Comparison of ENCODE assay signal across 8 cellular contexts in genomic region chr3:48504051-48504946, GRCh38. TPM values are rescaled to one million over a fixed set of nuclear protein-coding genes. Genes with fewer than 3 reads are reported as not detected.
A peak's percentile ranks its signal among the peaks of the same experiment; 100 is the strongest.
DNase-seq lines count a peak whose midpoint lies in the region; ATAC-seq, FAIRE-seq and TF ChIP-seq lines count a peak whose summit lies in the region.

Gene SHISA5 (minus strand): TSS chr3:48504174. CDS start chr3:48504094, 80 bp downstream.

- H3K4me2 ChIP-seq in K562 (ENCODE audit: insufficient read depth, low read length), result peak within 1 kb of the TSS; percentile 57

- intact Hi-C loops in CD4-positive, alpha-beta memory T cell (cut with micrococcal nuclease), result no loop called here
- intact Hi-C loops in K562 (cut with micrococcal nuclease), result loop anchor here (10.0 kb wide), 1 partner anchor 99 kb away; no protein-coding TSS in a partner anchor

- peak within 1 kb of the TSS; percentile 53 for H2AFZ ChIP-seq in K562 (ENCODE audit: low read depth, low read length)

- POLR2A ChIA-PET in CD4-positive, alpha-beta memory T cell (lab: Charles Lee; ENCODE audit: partially characterized antibody), result interaction anchor here (0.7 to 4.2 kb wide), 10 partner anchors 25 to 80 kb away, joined by 3 to 47 read pairs (median 6); partner anchors contain the start of genes CCDC51 and TMA7
- POLR2A ChIA-PET in K562 (lab: Yijun Ruan, JAX), result interaction anchor here (0.5 to 1.0 kb wide), 2 partner anchors 32 to 177 kb away, joined by 3 to 4 read pairs; no protein-coding TSS in a partner anchor

- CTCF ChIA-PET in CD4-positive, alpha-beta memory T cell (lab: Charles Lee; ENCODE audit: partially characterized antibody), result interaction anchor here (1.0 to 11.1 kb wide), 5 partner anchors 38 to 103 kb away, joined by 6 to 215 read pairs (median 7); partner anchors contain the start of gene PFKFB4
- CTCF ChIA-PET in K562 (lab: Yijun Ruan, JAX; ENCODE audit: low intra/inter-chr PET ratio), result no interaction called here

- H3K9me3 Mint-ChIP-seq in CD4-positive, alpha-beta memory T cell, result no peaks in the 10 kb centered on the region
- H3K9me3 Mint-ChIP-seq in T-helper 2 cell treated with Interferon-gamma antibody and Interleukin-4, amounts not matched to agents 5 μg/mL and 100 μg/mL, for 36 hours, result no peaks in the 10 kb centered on the region

- BruUV-seq in K562 (replicated peaks; lab: Mats Ljungman, UMichigan), result no TSS peak

- DNase-seq in CD4-positive, alpha-beta memory T cell, result peak; percentile 44 to 57 (median 51)
- DNase-seq in T-helper 2 cell treated with Interferon-gamma antibody and Interleukin-4, amounts not matched to agents 5 μg/mL and 100 μg/mL, for 36 hours (ENCODE audit: low spot score), result peak; percentile 52
- DNase-seq in K562 (ENCODE audit: extremely low read depth in 1 of 4, low spot score in 3 of 4) (peak; percentile 55 to 77 (median 68)), hippocampal formation (lab: John Stamatoyannopoulos, UW) (peak; percentile 37 to 46), retina (peak; percentile 68), COR-L47 (lab: John Stamatoyannopoulos, UW) (no peak)

- H3K9me3 ChIP-seq in CD4-positive, alpha-beta memory T cell (ENCODE audit: control insufficient read depth in 1 of 2, low read length in 2 of 2), result no peaks in the 10 kb centered on the region
- no peaks in the 10 kb centered on the region for H3K9me3 ChIP-seq in K562 (replicated peaks; ENCODE audit: control insufficient read depth, insufficient read depth, low read depth, low read length)

- peak within 1 kb of the TSS; percentile 65 to 90 (median 83) for H3K27ac Mint-ChIP-seq in CD4-positive, alpha-beta memory T cell
- peak within 1 kb of the TSS; percentile 59 for H3K27ac Mint-ChIP-seq in T-helper 2 cell treated with Interferon-gamma antibody and Interleukin-4, amounts not matched to agents 5 μg/mL and 100 μg/mL, for 36 hours

- H3K79me2 ChIP-seq in K562 (ENCODE audit: control insufficient read depth, insufficient read depth, low read length), result no peaks in the 10 kb centered on the region

- no peaks in the 10 kb centered on the region for H3K36me3 ChIP-seq in CD4-positive, alpha-beta memory T cell (ENCODE audit: insufficient read depth, low read length)
- no peaks in the 10 kb centered on the region for H3K36me3 ChIP-seq in K562 (ENCODE audit: control insufficient read depth, insufficient read depth, low read length)

- in situ Hi-C loops in K562 (cut with MboI), result no loop called here

- no peaks in the 10 kb centered on the region for H3K27me3 ChIP-seq in CD4-positive, alpha-beta memory T cell (ENCODE audit: insufficient read depth, low read length)
- H3K27me3 ChIP-seq in K562 (ENCODE audit: control insufficient read depth in 2 of 2, insufficient read depth in 2 of 2, low read length in 2 of 2), result no peaks in the 10 kb centered on the region

- no peaks in the 10 kb centered on the region for H4K20me1 ChIP-seq in K562 (replicated peaks; ENCODE audit: control insufficient read depth, insufficient read depth, low read length)

- H3K4me3 ChIP-seq in CD4-positive, alpha-beta memory T cell (ENCODE audit: low read length in 2 of 2), result peak within 1 kb of the TSS; percentile 39 to 68
- H3K4me3 ChIP-seq in K562, result peak within 1 kb of the TSS; percentile 43

- ATAC-seq in HG03066 (IDR thresholded peaks at IDR 0.05; ENCODE audit: low read depth, unreplicated experiment) (peak; percentile 61), K562 (peak; percentile 81), GM18520 (IDR thresholded peaks at IDR 0.05; ENCODE audit: unreplicated experiment) (no peak)

- peak within 1 kb of the TSS; percentile 45 to 93; a peak in 3 of 4 replicates for H3K9ac ChIP-seq in K562 (ENCODE audit: insufficient read depth in 1 of 2, low read depth in 2 of 2, low read length in 2 of 2)

- TF ChIP-seq POLR2A in K562 (conservative IDR thresholded peaks at IDR 0.05), result no peak

- WGBS in K562 (ENCODE audit: insufficient coverage, low coverage, missing lambda C conversion rate), result 23% methylated on average over 10 of the region's 66 CpGs

- peaks cover 69% of the 10 kb centered on the region for H3K4me1 ChIP-seq in CD4-positive, alpha-beta memory T cell (ENCODE audit: insufficient read depth, low read length)
- H3K4me1 ChIP-seq in K562 (replicated peaks in 1 of 2; ENCODE audit: control insufficient read depth in 2 of 2, insufficient read depth in 2 of 2, low read length in 2 of 2), result peaks cover 6 to 35% of the 10 kb centered on the region in 2 experiments; a peak in 4 of 5 replicates

- H3K9me1 ChIP-seq in K562 (ENCODE audit: control insufficient read depth, insufficient read depth, low read length), result no peaks in the 10 kb centered on the region

- no peak for TF ChIP-seq CTCF in K562 (IDR thresholded peaks at IDR 0.05 in 2 of 3, conservative IDR thresholded peaks at IDR 0.05 in 1 of 3; ENCODE audit: insufficient read depth in 2 of 3, low read depth in 1 of 3, low read length in 3 of 3)

- H3K27me3 Mint-ChIP-seq in CD4-positive, alpha-beta memory T cell, result no peaks in the 10 kb centered on the region
- no peaks in the 10 kb centered on the region for H3K27me3 Mint-ChIP-seq in T-helper 2 cell treated with Interferon-gamma antibody and Interleukin-4, amounts not matched to agents 5 μg/mL and 100 μg/mL, for 36 hours (ENCODE audit: low read depth)

- TF ChIP-seq RAD21 in K562 (CRISPR knock-in tag; conservative IDR thresholded peaks at IDR 0.05 in 1 of 2, IDR thresholded peaks at IDR 0.05 in 1 of 2), result no peak

- FAIRE-seq in K562 (lab: Jason Lieb, UNC), result no peak

- H3K27ac ChIP-seq in CD4-positive, alpha-beta memory T cell (ENCODE audit: low read depth, low read length), result peak within 1 kb of the TSS; percentile 56
- peak within 1 kb of the TSS; percentile 36; the same call in 1 of the 3 replicates for H3K27ac ChIP-seq in K562 (ENCODE audit: extremely low read depth, low read depth, low read length)

- H3K4me3 Mint-ChIP-seq in CD4-positive, alpha-beta memory T cell, result peak within 1 kb of the TSS; percentile 77 to 85 (median 84)
- peak within 1 kb of the TSS; percentile 81 for H3K4me3 Mint-ChIP-seq in T-helper 2 cell treated with Interferon-gamma antibody and Interleukin-4, amounts not matched to agents 5 μg/mL and 100 μg/mL, for 36 hours

- TF ChIP-seq EP300 in K562 (IDR thresholded peaks at IDR 0.05; ENCODE audit: low read length), result no peak

- H3K4me1 Mint-ChIP-seq in CD4-positive, alpha-beta memory T cell, result peaks cover 46 to 74% (median 61%) of the 10 kb centered on the region in 4 donors
- peaks cover 39% of the 10 kb centered on the region for H3K4me1 Mint-ChIP-seq in T-helper 2 cell treated with Interferon-gamma antibody and Interleukin-4, amounts not matched to agents 5 μg/mL and 100 μg/mL, for 36 hours (ENCODE audit: low read depth)

- H3K36me3 Mint-ChIP-seq in CD4-positive, alpha-beta memory T cell, result peaks cover 9 to 13% of the 10 kb centered on the region in 2 donors
- H3K36me3 Mint-ChIP-seq in T-helper 2 cell treated with Interferon-gamma antibody and Interleukin-4, amounts not matched to agents 5 μg/mL and 100 μg/mL, for 36 hours (ENCODE audit: low read depth), result peaks cover 6% of the 10 kb centered on the region

TF ChIP-seq in K562, 482 proteins besides CTCF, POLR2A, EP300 and RAD21 (continues in another document):
- TF ChIP-seq THRB (CRISPR knock-in tag; conservative IDR thresholded peaks at IDR 0.05) (no peak), CXXC5 (CRISPR knock-in tag; IDR thresholded peaks at IDR 0.05) (no peak), HNRNPK (IDR thresholded peaks at IDR 0.05; ENCODE audit: low read depth, low read length, poor library complexity, severe bottlenecking) (peak; percentile 33), ZNF232 (CRISPR knock-in tag; IDR thresholded peaks at IDR 0.05) (no peak), RNF2 (IDR thresholded peaks at IDR 0.05) (no peak)

RNA-seq across cellular contexts. Expression of gene SHISA5, which starts in this region (rescaled TPM):
- total RNA-seq in CD4-positive, alpha-beta memory T cell, result 100 to 1,000 TPM; 218 TPM
- polyA plus RNA-seq in CD4-positive, alpha-beta memory T cell, result 100 to 1,000 TPM; 434 to 470 TPM
- total RNA-seq in K562 (2011; cell fraction: chromatin; rRNA removed; ENCODE audit: low replicate concordance), result 19.3 and 51.6 TPM in 2 replicates
- 59.0 and 75.2 TPM in 2 replicates for total RNA-seq in K562 (2011; cell fraction: nucleolus; rRNA removed)
- 67.4 and 91.0 TPM in 2 replicates for total RNA-seq in K562 (2011; cell fraction: nucleoplasm; rRNA removed)
- total RNA-seq in K562 (2014; rRNA removed) (58.8 and 85.0 TPM in 2 replicates), K562 (2014; rRNA removed; fragmentation: Illumina TruSeq; extraction: Trizol) (29.4 and 33.9 TPM in 2 replicates), K562 (2015; rRNA removed; fragmentation: Illumina TruSeq; extraction: Trizol) (49.8 and 50.3 TPM in 2 replicates), K562 (2021) (85.8 and 88.2 TPM in 2 replicates)
- polyA plus RNA-seq in K562 (2011; rRNA removed) (56.1 and 69.6 TPM in 2 replicates), K562 (2014; fragmentation: Illumina TruSeq; extraction: Trizol) (62.2 and 92.3 TPM in 2 replicates), K562 (2014; fragmentation: Nextera tagmentation; extraction: Ambion mirVana) (10 to 100 TPM in 1 of 2 experiments, 1 to 10 TPM in 1; 8.4 to 11.4 TPM), K562 (2014; rRNA removed) (56.5 and 68.2 TPM in 2 replicates)
- 99.2 and 188 TPM in 2 replicates for polyA plus RNA-seq in K562 (2011; cell fraction: cytosol; rRNA removed)
- 42.4 and 47.4 TPM in 2 replicates for polyA plus RNA-seq in K562 (2011; cell fraction: nucleus; rRNA removed)
- 75.9 and 100 TPM in 2 replicates for polyA plus RNA-seq in K562 (2012)
- 24.3 and 33.3 TPM in 2 replicates for polyA minus RNA-seq in K562 (2011; rRNA and poly(A)+ RNA removed)
- 50.5 and 53.7 TPM in 2 replicates for polyA minus RNA-seq in K562 (2011; cell fraction: cytosol; rRNA and poly(A)+ RNA removed)
- polyA minus RNA-seq in K562 (2011; cell fraction: nucleus; rRNA and poly(A)+ RNA removed), result 9.3 and 10.4 TPM in 2 replicates
